8 cellular contexts compared by ENCODE assay signal in genomic region chr3:157239082-157239704, GRCh38.
DNase-seq lines count a peak whose midpoint lies in the region; ATAC-seq and TF ChIP-seq lines count a peak whose summit lies in the region.

No MANE protein-coding gene starts in this region.

- H3K4me1 Mint-ChIP-seq in activated T-helper 17 cell treated with anti-CD3 and anti-CD28 coated beads, Interleukin-2, amount 50 U/mL, for 72 hours: no peaks in the 10 kb centered on the region

- no peak overlapping the region for H3K4me3 Mint-ChIP-seq in activated T-helper 17 cell treated with anti-CD3 and anti-CD28 coated beads, Interleukin-2, amount 50 U/mL, for 72 hours

- DNase-seq in DND-41 (peak; percentile 72), HK-2 (ENCODE audit: unreplicated experiment) (peak; percentile 47), Peyer's patch (peak; percentile 55 to 82 (median 69)), germinal center (ENCODE audit: low spot score) (peak; percentile 65), pons (ENCODE audit: low spot score) (peak; percentile 74), NCI-H187 treated with DMSO at 0.1 percent for 48 hours (lab: John Stamatoyannopoulos, UW) (no peak)

- ATAC-seq in DND-41 (ENCODE audit: insufficient read depth, low read depth): peak; percentile 100
- peak; percentile 100 for ATAC-seq in GM21381 (IDR thresholded peaks at IDR 0.05; ENCODE audit: unreplicated experiment)
- peak; percentile 100 for ATAC-seq in activated T-helper 17 cell treated with anti-CD3 and anti-CD28 coated beads, Interleukin-2, amount 50 U/mL, for 72 hours (replicated peaks)

- H3K4me3 ChIP-seq in DND-41 (ENCODE audit: low read depth in 1 of 2, low read length in 2 of 2): no peak overlapping the region
- no peak overlapping the region for H3K4me3 ChIP-seq in Peyer's patch

- H3K4me1 ChIP-seq in DND-41 (ENCODE audit: insufficient read depth, low read length) (no peaks in the 10 kb centered on the region), Peyer's patch (no peaks in the 10 kb centered on the region)

- H3K9me3 ChIP-seq in DND-41 (ENCODE audit: insufficient read depth, low read length, severe bottlenecking) (no peaks in the 10 kb centered on the region), Peyer's patch (no peaks in the 10 kb centered on the region)

- TF ChIP-seq POLR2A in Peyer's patch (IDR thresholded peaks at IDR 0.05): no peak

- peak; percentile 89 for TF ChIP-seq CTCF in DND-41 (IDR thresholded peaks at IDR 0.05; ENCODE audit: borderline replicate concordance, extremely low read depth, low read length, poor library complexity, severe bottlenecking)
- TF ChIP-seq CTCF in Peyer's patch (IDR thresholded peaks at IDR 0.05): peak in 5 of 6 experiments; percentile 16 to 74 (median 68)

- H2AFZ ChIP-seq in DND-41 (ENCODE audit: low read depth, low read length): no peak overlapping the region

- no peak overlapping the region for H3K9ac ChIP-seq in DND-41 (ENCODE audit: low read depth, low read length)

- H3K27ac ChIP-seq in DND-41 (ENCODE audit: low read length): no peak overlapping the region
- H3K27ac ChIP-seq in Peyer's patch: no peak overlapping the region

- H3K79me2 ChIP-seq in DND-41 (ENCODE audit: insufficient read depth, low read length): no peaks in the 10 kb centered on the region

- H3K9me3 Mint-ChIP-seq in activated T-helper 17 cell treated with anti-CD3 and anti-CD28 coated beads, Interleukin-2, amount 50 U/mL, for 72 hours: no peaks in the 10 kb centered on the region

- H3K27me3 ChIP-seq in DND-41 (ENCODE audit: insufficient read depth, low read length, poor library complexity) (no peaks in the 10 kb centered on the region), Peyer's patch (no peaks in the 10 kb centered on the region)

- H3K36me3 Mint-ChIP-seq in activated T-helper 17 cell treated with anti-CD3 and anti-CD28 coated beads, Interleukin-2, amount 50 U/mL, for 72 hours (ENCODE audit: low read depth): no peaks in the 10 kb centered on the region

- H3K36me3 ChIP-seq in DND-41 (ENCODE audit: insufficient read depth, low read length) (no peaks in the 10 kb centered on the region), Peyer's patch (no peaks in the 10 kb centered on the region)

- H4K20me1 ChIP-seq in DND-41 (ENCODE audit: insufficient read depth, low read length): no peaks in the 10 kb centered on the region

- no peaks in the 10 kb centered on the region for H3K27me3 Mint-ChIP-seq in activated T-helper 17 cell treated with anti-CD3 and anti-CD28 coated beads, Interleukin-2, amount 50 U/mL, for 72 hours

- no peak overlapping the region for H3K27ac Mint-ChIP-seq in activated T-helper 17 cell treated with anti-CD3 and anti-CD28 coated beads, Interleukin-2, amount 50 U/mL, for 72 hours

- no peak overlapping the region for H3K4me2 ChIP-seq in DND-41 (ENCODE audit: insufficient read depth, low read length)
